8 cellular contexts compared by ENCODE assay signal in genomic region chr17:42184717-42185496, GRCh38. TPM values are rescaled to one million over a fixed set of nuclear protein-coding genes. Genes with fewer than 3 reads are reported as not detected.
DNase-seq lines count a peak whose midpoint lies in the region; ATAC-seq and TF ChIP-seq lines count a peak whose summit lies in the region.

Gene HCRT, minus strand, starts transcription at chr17:42185452. Its CDS starts 87 bp downstream, at chr17:42185365.

- TF ChIP-seq EP300 in upper lobe of left lung (IDR thresholded peaks at IDR 0.05), result no peak

- H3K4me3 ChIP-seq in cardiac muscle cell, result peak within 1 kb of the TSS; percentile 27
- H3K4me3 ChIP-seq in upper lobe of left lung, result peak within 1 kb of the TSS in 3 of 4 donors; percentile 46 to 62 (median 60)

- H3K4me1 Mint-ChIP-seq in activated T-cell treated with anti-CD3 and anti-CD28 coated beads, Interleukin-2, amount 50 U/mL, for 72 hours (ENCODE audit: low read depth), result peaks cover 45% of the 10 kb centered on the region

- peak within 1 kb of the TSS; percentile 60 for H3K27ac Mint-ChIP-seq in activated T-cell treated with anti-CD3 and anti-CD28 coated beads, Interleukin-2, amount 50 U/mL, for 72 hours

- H3K36me3 ChIP-seq in cardiac muscle cell (no peaks in the 10 kb centered on the region), upper lobe of left lung (no peaks in the 10 kb centered on the region)

- TF ChIP-seq POLR2A in upper lobe of left lung (IDR thresholded peaks at IDR 0.05), result no peak

- intact Hi-C loops in left ventricle myocardium superior (cut with micrococcal nuclease), result no loop called here

- ATAC-seq in left ventricle myocardium superior (no peak), upper lobe of left lung (ENCODE audit: low FRiP score in 2 of 2) (no peak), GM19351 (IDR thresholded peaks at IDR 0.05; ENCODE audit: unreplicated experiment) (no peak), HG03520 (IDR thresholded peaks at IDR 0.05; ENCODE audit: unreplicated experiment) (no peak)
- no peak for ATAC-seq in activated T-cell treated with anti-CD3 and anti-CD28 coated beads, Interleukin-2, amount 50 U/mL, for 72 hours (replicated peaks in 1 of 2)

- TF ChIP-seq CTCF in cardiac muscle cell (IDR thresholded peaks at IDR 0.05; ENCODE audit: low read depth, low read length) (no peak), upper lobe of left lung (IDR thresholded peaks at IDR 0.05) (no peak)

- no peaks in the 10 kb centered on the region for H3K9me3 ChIP-seq in cardiac muscle cell (ENCODE audit: low read depth)
- no peaks in the 10 kb centered on the region for H3K9me3 ChIP-seq in upper lobe of left lung

- peak within 1 kb of the TSS; percentile 91 to 93 for H3K4me3 Mint-ChIP-seq in activated T-cell treated with anti-CD3 and anti-CD28 coated beads, Interleukin-2, amount 50 U/mL, for 72 hours

- no peaks in the 10 kb centered on the region for H3K9me3 Mint-ChIP-seq in activated T-cell treated with anti-CD3 and anti-CD28 coated beads, Interleukin-2, amount 50 U/mL, for 72 hours

- H3K27me3 Mint-ChIP-seq in activated T-cell treated with anti-CD3 and anti-CD28 coated beads, Interleukin-2, amount 50 U/mL, for 72 hours (ENCODE audit: low read depth), result peaks cover 13% of the 10 kb centered on the region

- H3K4me1 ChIP-seq in cardiac muscle cell (ENCODE audit: low read depth) (peaks cover 19% of the 10 kb centered on the region), upper lobe of left lung (peaks cover 24 to 39% (median 35%) of the 10 kb centered on the region in 4 donors)

- H3K36me3 Mint-ChIP-seq in activated T-cell treated with anti-CD3 and anti-CD28 coated beads, Interleukin-2, amount 50 U/mL, for 72 hours (ENCODE audit: insufficient read depth in 2 of 2), result no peaks in the 10 kb centered on the region

- H3K27ac ChIP-seq in cardiac muscle cell, result peak within 1 kb of the TSS; percentile 2
- H3K27ac ChIP-seq in upper lobe of left lung, result peak within 1 kb of the TSS in 3 of 4 donors; percentile 77 to 86 (median 84)

- peaks cover 39% of the 10 kb centered on the region for H3K27me3 ChIP-seq in cardiac muscle cell
- H3K27me3 ChIP-seq in upper lobe of left lung, result peaks cover 0 to 15% (median 8%) of the 10 kb centered on the region in 4 donors

- DNase-seq in cardiac muscle cell (ENCODE audit: low read depth in 1 of 2, low spot score in 1 of 2) (no peak), left ventricle myocardium superior (no peak), medulla oblongata (ENCODE audit: extremely low spot score) (peak; percentile 39), upper lobe of left lung (no peak), NCI-H82 treated with DMSO at 0.1 percent for 48 hours (lab: John Stamatoyannopoulos, UW; ENCODE audit: unreplicated experiment) (no peak)
- no peak for DNase-seq in activated T-cell treated with anti-CD3 and anti-CD28 coated beads, Interleukin-2, amount 50 U/mL, for 72 hours

- 77 to 78% methylated on average over 6 of the region's 6 CpGs for WGBS in upper lobe of left lung, 2 donors

RNA-seq across cellular contexts. Expression of gene HCRT, which starts in this region (rescaled TPM):
- total RNA-seq in cardiac muscle cell, result 1.3 TPM in 1 of 2 replicates, not detected in the other
- 1.9 TPM in 1 of 2 replicates, not detected in the other for polyA plus RNA-seq in cardiac muscle cell
- total RNA-seq in left ventricle myocardium superior, result not detected
- not detected for total RNA-seq in activated T-cell treated with anti-CD3 and anti-CD28 coated beads, Interleukin-2, amount 50 U/mL, for 72 hours
- total RNA-seq in upper lobe of left lung, result not detected
